Comparison of ENCODE assay signal across 8 cellular contexts in the genomic region with DNA sequence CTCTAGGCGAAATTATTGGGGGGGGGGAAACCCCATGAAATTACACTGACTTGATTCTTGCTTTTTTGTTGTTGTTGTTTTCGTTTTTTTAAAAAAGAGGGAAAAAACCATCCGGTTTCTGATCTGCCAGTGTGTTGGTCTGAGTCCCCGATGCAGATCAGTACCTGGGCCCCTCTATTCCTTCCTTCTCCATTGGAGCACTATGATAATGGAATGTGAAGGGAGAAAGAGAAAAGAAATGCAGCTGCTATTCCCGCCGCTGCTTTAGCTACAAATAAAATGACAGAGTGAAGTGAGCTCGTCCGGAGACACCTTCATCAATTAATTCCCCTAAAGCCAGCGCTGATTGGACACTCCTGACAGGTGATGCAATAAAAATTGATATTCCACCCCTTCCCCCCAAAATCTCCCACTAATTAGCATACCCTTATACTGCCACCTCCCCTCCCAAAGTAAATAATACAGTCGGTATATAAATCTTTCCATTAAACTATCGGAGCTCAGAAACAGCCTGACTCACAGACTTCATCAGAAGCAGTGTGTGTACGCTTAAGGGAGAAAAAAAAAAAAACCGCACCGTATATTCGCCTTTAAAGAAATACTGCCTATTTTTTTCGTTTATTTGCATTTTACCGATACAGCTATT. TPM values are rescaled to one million over a fixed set of nuclear protein-coding genes. Genes with fewer than 3 reads are reported as not detected.
DNase-seq lines count a peak whose midpoint lies in the region; ATAC-seq, FAIRE-seq and TF ChIP-seq lines count a peak whose summit lies in the region.

No MANE protein-coding gene starts in this region.

- H3K9me3 ChIP-seq in HAP-1 (no peaks in the 10 kb centered on the region), thoracic aorta (no peaks in the 10 kb centered on the region)

- no peak for ATAC-seq in thoracic aorta (ENCODE audit: insufficient number of reproducible peaks, low FRiP score, low read depth)
- ATAC-seq in GM21515 (IDR thresholded peaks at IDR 0.05; ENCODE audit: unreplicated experiment): no peak

- H3K36me3 ChIP-seq in HAP-1 (replicated peaks): no peaks in the 10 kb centered on the region
- no peaks in the 10 kb centered on the region for H3K36me3 ChIP-seq in thoracic aorta

- peak; percentile 56 to 57 for DNase-seq in HAP-1 (ENCODE audit: low spot score in 2 of 2)
- DNase-seq in NCI-H526 treated with DMSO at 0.1 percent for 48 hours (lab: John Stamatoyannopoulos, UW): peak; percentile 84
- peak; percentile 83 for DNase-seq in astrocyte of the spinal cord (ENCODE audit: low read depth, low spot score)
- no peak for DNase-seq in thoracic aorta (ENCODE audit: low spot score)
- no peak for DNase-seq in cerebellum (ENCODE audit: low spot score)
- DNase-seq in urothelium cell line (ENCODE audit: low spot score): no peak

- FAIRE-seq in urothelium cell line (lab: Jason Lieb, UNC): no peak

- TF ChIP-seq CTCF in astrocyte of the spinal cord (IDR thresholded peaks at IDR 0.05; ENCODE audit: low read depth, low read length) (no peak), thoracic aorta (IDR thresholded peaks at IDR 0.05) (no peak)

- H3K4me3 ChIP-seq in HAP-1 (peak overlapping the region; percentile 35), astrocyte of the spinal cord (ENCODE audit: low read depth, low read length) (peak overlapping the region; percentile 40), thoracic aorta (peak overlapping the region; percentile 76)

- H3K27ac ChIP-seq in layer of hippocampus (ENCODE audit: low read depth, low read length) (peak overlapping the region; percentile 68), thoracic aorta (peak overlapping the region; percentile 61 to 65)

- H3K27me3 ChIP-seq in HAP-1 (ENCODE audit: low read depth) (no peaks in the 10 kb centered on the region), layer of hippocampus (ENCODE audit: control insufficient read depth, insufficient read depth, low read length) (no peaks in the 10 kb centered on the region), thoracic aorta (replicated peaks; ENCODE audit: insufficient read depth) (no peaks in the 10 kb centered on the region)

- H3K4me1 ChIP-seq in HAP-1 (peaks cover 55% of the 10 kb centered on the region), thoracic aorta (ENCODE audit: control insufficient read depth in 1 of 2, low read depth in 2 of 2) (peaks cover 9 to 35% of the 10 kb centered on the region in 2 donors)

- in situ Hi-C loops in HAP-1 (cut with MboI; ENCODE audit: low sequenced_read_pairs): no loop called here
- in situ Hi-C loops in astrocyte of the spinal cord (cut with HindIII; ENCODE audit: low sequenced_read_pairs): no loop called here

RNA-seq across cellular contexts. Expression of a gene that starts 7.4 kb away (rescaled TPM):
- total RNA-seq in thoracic aorta (1 to 10 TPM in 1 of 2 donors, under 1 TPM in 1; 0.71 to 5.3 TPM), cerebellum (8.8 TPM)

RNA-seq across cellular contexts. Expression of a gene that starts 15.9 kb away (rescaled TPM):
- total RNA-seq in thoracic aorta: 10 to 100 TPM; 35.1 to 54.7 TPM
- total RNA-seq in cerebellum: 74.9 TPM

Comparison
In these comparisons a context has a peak if more than half of its experiments do, and no peak if none do; other contexts are left out.
1. DNase-seq: peak in HAP-1 (2 of 2), NCI-H526 treated with DMSO at 0.1 percent for 48 hours (single experiment) and astrocyte of the spinal cord (single experiment); none in thoracic aorta (single experiment), cerebellum (single experiment) and urothelium cell line (single experiment).
2. Peak in every context shown above with its lines, with median percentiles within 50 percentile points of each other: H3K4me3 ChIP-seq.